Comparison of ENCODE assay signal across 20 cellular contexts in genomic region chr3:123287962-123288302, GRCh38.
"Had no signal": no experiment of that assay in that cellular context is flagged by ENCODE, and none has a peak within 500 bp of the region (broad histone marks: within the 10 kb centered on the region; RNA-seq: fewer than 3 reads in every experiment).

No MANE protein-coding gene starts in this region.

- H3K36me3 Mint-ChIP-seq: activated naive CD4-positive, alpha-beta T cell treated with anti-CD3 and anti-CD28 coated beads, Interleukin-2, amount 50 U/mL, for 24 hours; stimulated activated memory B cell treated with anti-CD40 and anti-IgM and Interleukin-4, amounts not matched to agents 10 μg/mL and 1 μg/mL and 100 μg/mL, for 72 hours had no signal

- H3K4me1 Mint-ChIP-seq: activated B cell treated with CpG ODN at 0.5 μM for 24 hours; activated naive CD4-positive, alpha-beta T cell treated with anti-CD3 and anti-CD28 coated beads, Interleukin-2, amount 50 U/mL, for 24 hours; stimulated activated memory B cell treated with anti-CD40 and anti-IgM and Interleukin-4, amounts not matched to agents 10 μg/mL and 1 μg/mL and 100 μg/mL, for 72 hours had no signal

- DNase-seq: activated B cell treated with CpG ODN at 0.5 μM for 24 hours; activated CD4-positive, alpha-beta T cell treated with anti-CD3 and anti-CD28 coated beads for 4 hours; activated CD8-positive, alpha-beta T cell treated with anti-CD3 and anti-CD28 coated beads for 36 hours; activated gamma-delta T cell; activated T-cell treated with anti-CD3 and anti-CD28 coated beads, Interleukin-2, amount 50 U/mL, for 48 hours; effector memory CD4-positive, alpha-beta T cell; foreskin fibroblast; left cardiac atrium; mesenchymal stem cell; naive thymus-derived CD8-positive, alpha-beta T cell; sigmoid colon; stimulated activated CD4-positive, alpha-beta T cell treated with anti-CD3 and anti-CD28 coated beads, Interleukin-4, amount 100 ng/mL, for 24 hours; upper lobe of left lung had no signal

- ATAC-seq: activated CD8-positive, alpha-beta T cell treated with anti-CD3 and anti-CD28 coated beads for 36 hours; left cardiac atrium; naive thymus-derived CD8-positive, alpha-beta T cell; stimulated activated memory B cell treated with anti-CD40 and anti-IgM and Interleukin-4, amounts not matched to agents 10 μg/mL and 1 μg/mL and 100 μg/mL, for 72 hours had no signal

- H3K4me3 Mint-ChIP-seq: activated B cell treated with CpG ODN at 0.5 μM for 24 hours; activated CD8-positive, alpha-beta T cell treated with anti-CD3 and anti-CD28 coated beads for 36 hours; activated naive CD4-positive, alpha-beta T cell treated with anti-CD3 and anti-CD28 coated beads, Interleukin-2, amount 50 U/mL, for 24 hours; dendritic cell treated with granulocyte-macrophage colony-stimulating factor and Interleukin-4, amounts not matched to agents 40 ng/mL and 50 ng/mL, for 4 days; naive thymus-derived CD8-positive, alpha-beta T cell; stimulated activated memory B cell treated with anti-CD40 and anti-IgM and Interleukin-4, amounts not matched to agents 10 μg/mL and 1 μg/mL and 100 μg/mL, for 72 hours; T-helper 2 cell treated with Interferon-gamma antibody and Interleukin-4, amounts not matched to agents 5 μg/mL and 100 μg/mL, for 36 hours had no signal

- H3K27me3 Mint-ChIP-seq: activated B cell treated with CpG ODN at 0.5 μM for 24 hours; activated CD8-positive, alpha-beta T cell treated with anti-CD3 and anti-CD28 coated beads for 36 hours; activated naive CD4-positive, alpha-beta T cell treated with anti-CD3 and anti-CD28 coated beads, Interleukin-2, amount 50 U/mL, for 24 hours; dendritic cell treated with granulocyte-macrophage colony-stimulating factor and Interleukin-4, amounts not matched to agents 40 ng/mL and 50 ng/mL, for 4 days had no signal

- H3K9me3 Mint-ChIP-seq: activated B cell treated with CpG ODN at 0.5 μM for 24 hours; activated CD8-positive, alpha-beta T cell treated with anti-CD3 and anti-CD28 coated beads for 36 hours; activated naive CD4-positive, alpha-beta T cell treated with anti-CD3 and anti-CD28 coated beads, Interleukin-2, amount 50 U/mL, for 24 hours; dendritic cell treated with granulocyte-macrophage colony-stimulating factor and Interleukin-4, amounts not matched to agents 40 ng/mL and 50 ng/mL, for 4 days; stimulated activated memory B cell treated with anti-CD40 and anti-IgM and Interleukin-4, amounts not matched to agents 10 μg/mL and 1 μg/mL and 100 μg/mL, for 72 hours; T-helper 2 cell treated with Interferon-gamma antibody and Interleukin-4, amounts not matched to agents 5 μg/mL and 100 μg/mL, for 36 hours had no signal

- H3K27ac ChIP-seq: hepatocyte, neutrophil, sigmoid colon, thoracic aorta, upper lobe of left lung had no signal

- H3K27ac Mint-ChIP-seq: activated B cell treated with CpG ODN at 0.5 μM for 24 hours; activated CD8-positive, alpha-beta T cell treated with anti-CD3 and anti-CD28 coated beads for 36 hours; activated naive CD4-positive, alpha-beta T cell treated with anti-CD3 and anti-CD28 coated beads, Interleukin-2, amount 50 U/mL, for 24 hours; dendritic cell treated with granulocyte-macrophage colony-stimulating factor and Interleukin-4, amounts not matched to agents 40 ng/mL and 50 ng/mL, for 4 days; stimulated activated memory B cell treated with anti-CD40 and anti-IgM and Interleukin-4, amounts not matched to agents 10 μg/mL and 1 μg/mL and 100 μg/mL, for 72 hours; T-helper 2 cell treated with Interferon-gamma antibody and Interleukin-4, amounts not matched to agents 5 μg/mL and 100 μg/mL, for 36 hours had no signal
